ENCODE assay signal across 20 cellular contexts in genomic region chr1:214511639-214511998, GRCh38.
"Had no signal": no experiment of that assay in that cellular context is flagged by ENCODE, and none has a peak within 500 bp of the region (broad histone marks: within the 10 kb centered on the region; RNA-seq: fewer than 3 reads in every experiment).

No MANE protein-coding gene starts in this region.

- H3K9me3 Mint-ChIP-seq: activated naive CD4-positive, alpha-beta T cell treated with anti-CD3 and anti-CD28 coated beads for 36 hours had no signal

- ATAC-seq: activated CD4-positive, CD25-positive, alpha-beta regulatory T cell treated with anti-CD3 and anti-CD28 coated beads, Interleukin-2, amount 50 U/mL, for 24 hours; left cardiac atrium; left ventricle myocardium superior; pancreas; right cardiac atrium; upper lobe of right lung had no signal

- H3K27ac Mint-ChIP-seq: activated naive CD4-positive, alpha-beta T cell treated with anti-CD3 and anti-CD28 coated beads for 36 hours; activated naive CD8-positive, alpha-beta T cell treated with anti-CD3 and anti-CD28 coated beads for 36 hours; nephron had no signal

- DNase-seq: activated CD4-positive, alpha-beta T cell treated with anti-CD3 and anti-CD28 coated beads for 48 hours; activated CD4-positive, alpha-beta T cell treated with anti-CD3 and anti-CD28 coated beads, Interleukin-2, amount 50 U/mL, for 48 hours; activated CD8-positive, alpha-beta memory T cell treated with anti-CD3 and anti-CD28 coated beads for 24 hours; activated effector memory CD4-positive, alpha-beta T cell treated with anti-CD3 and anti-CD28 coated beads, Interleukin-2, amount 50 U/mL, for 16 hours; activated naive CD4-positive, alpha-beta T cell treated with anti-CD3 and anti-CD28 coated beads for 36 hours; activated naive CD8-positive, alpha-beta T cell treated with anti-CD3 and anti-CD28 coated beads for 36 hours; adrenal gland; brain microvascular endothelial cell; caudate nucleus; foreskin melanocyte; left cardiac atrium; left ventricle myocardium superior; pancreas; right cardiac atrium; spleen; stimulated activated naive CD4-positive, alpha-beta T cell; tibial artery; upper lobe of right lung had no signal

- H3K36me3 Mint-ChIP-seq: activated naive CD8-positive, alpha-beta T cell treated with anti-CD3 and anti-CD28 coated beads for 36 hours had no signal

- H3K4me3 Mint-ChIP-seq: activated naive CD4-positive, alpha-beta T cell treated with anti-CD3 and anti-CD28 coated beads for 36 hours; activated naive CD8-positive, alpha-beta T cell treated with anti-CD3 and anti-CD28 coated beads for 36 hours; nephron had no signal

- H3K27me3 Mint-ChIP-seq: activated naive CD8-positive, alpha-beta T cell treated with anti-CD3 and anti-CD28 coated beads for 36 hours had no signal
